10 cellular contexts compared by ENCODE assay signal in the genomic region with DNA sequence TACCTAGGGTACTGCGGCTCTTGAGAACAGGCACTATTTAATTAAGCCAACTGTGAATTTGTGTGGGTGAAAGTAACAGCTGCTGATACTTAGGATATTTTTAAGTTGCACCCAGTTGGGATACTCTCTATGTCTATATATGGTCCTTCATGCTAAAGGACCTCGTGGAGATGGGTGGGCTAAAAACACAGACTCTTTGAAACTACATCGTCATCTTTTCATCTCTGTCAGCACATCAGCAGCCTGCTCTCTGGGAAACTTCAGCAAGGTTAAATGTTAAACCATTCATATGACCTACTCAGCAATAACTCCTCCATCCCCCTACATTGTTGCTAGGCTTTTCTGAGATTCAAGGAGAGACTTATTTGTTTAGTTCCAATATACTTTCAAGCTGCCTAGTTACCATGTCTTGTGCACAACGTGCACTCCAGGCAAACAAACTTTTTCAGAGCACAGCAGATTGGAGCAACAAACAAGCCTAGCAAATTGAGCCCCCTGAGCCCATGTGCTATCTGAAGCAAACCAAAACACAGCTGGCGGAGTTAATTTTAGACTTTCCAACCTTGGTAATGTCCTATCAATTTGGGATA. TPM values are rescaled to one million over a fixed set of nuclear protein-coding genes. Genes with fewer than 3 reads are reported as not detected.
DNase-seq lines count a peak whose midpoint lies in the region; ATAC-seq and TF ChIP-seq lines count a peak whose summit lies in the region.
"Had no signal": no experiment of that assay in that cellular context is flagged by ENCODE, and none has a peak within 500 bp of the region (broad histone marks: within the 10 kb centered on the region; RNA-seq: fewer than 3 reads in every experiment).

No MANE protein-coding gene starts in this region.

- DNase-seq in T-helper 17 cell, result no peak
- DNase-seq in activated naive CD4-positive, alpha-beta T cell (lab: John Stamatoyannopoulos, UW), result no peak
- no peak for DNase-seq in stimulated activated CD8-positive, alpha-beta memory T cell treated with anti-CD3 and anti-CD28 coated beads, Interleukin-4, amount 100 ng/mL, for 48 hours
- no peak for DNase-seq in activated CD4-positive, alpha-beta T cell treated with anti-CD3 and anti-CD28 coated beads for 48 hours
- DNase-seq: CD4-positive, alpha-beta T cell; stimulated activated CD4-positive, alpha-beta T cell treated with anti-CD3 and anti-CD28 coated beads, Interleukin-12 subunit alpha, Interleukin-12 subunit beta, amount 100 ng/mL, for 4 hours had no signal

- H3K4me3 Mint-ChIP-seq in nephron, result peak overlapping the region in 2 of 3 experiments; percentile 26 to 41
- H3K4me3 Mint-ChIP-seq in T-helper 17 cell, result no peak overlapping the region
- H3K4me3 Mint-ChIP-seq: CD4-positive, alpha-beta T cell had no signal

- H3K9me3 ChIP-seq in T-helper 17 cell (ENCODE audit: control insufficient read depth, low read length, poor library complexity, severe bottlenecking), result no peaks in the 10 kb centered on the region

- H3K9me3 Mint-ChIP-seq in nephron, result no peaks in the 10 kb centered on the region
- H3K9me3 Mint-ChIP-seq: CD4-positive, alpha-beta T cell had no signal

- H3K4me1 Mint-ChIP-seq in nephron, result peaks cover 21% of the 10 kb centered on the region
- no peaks in the 10 kb centered on the region for H3K4me1 Mint-ChIP-seq in T-helper 17 cell

- no peak for TF ChIP-seq CTCF in nephron (IDR thresholded peaks at IDR 0.05; ENCODE audit: unreplicated experiment in 3 of 3)

- H3K36me3 Mint-ChIP-seq in nephron (ENCODE audit: low read depth) (no peaks in the 10 kb centered on the region), T-helper 17 cell (ENCODE audit: low read depth) (no peaks in the 10 kb centered on the region)

- no peaks in the 10 kb centered on the region for H3K27me3 Mint-ChIP-seq in nephron (ENCODE audit: low read depth)
- H3K27me3 Mint-ChIP-seq in T-helper 17 cell, result peaks cover 5% of the 10 kb centered on the region
- H3K27me3 Mint-ChIP-seq: CD4-positive, alpha-beta T cell had no signal

- H3K27ac ChIP-seq in cingulate gyrus (ENCODE audit: low read depth, low read length), result peak overlapping the region; percentile 55

- ATAC-seq in GM18870 (IDR thresholded peaks at IDR 0.05; ENCODE audit: unreplicated experiment) (peak; percentile 50), HG03060 (IDR thresholded peaks at IDR 0.05; ENCODE audit: low read depth, unreplicated experiment) (peak; percentile 47), T-helper 17 cell (no peak)

- H3K27ac Mint-ChIP-seq in nephron (peak overlapping the region; percentile 83 to 96 (median 89)), T-helper 17 cell (no peak overlapping the region)
- H3K27ac Mint-ChIP-seq: CD4-positive, alpha-beta T cell had no signal

RNA-seq across cellular contexts. Expression of gene MOB1B, which starts 6.2 kb away (rescaled TPM):
- 10 to 100 TPM in 1 of 2 donors, 1 to 10 TPM in 1; 9.5 to 31.4 TPM for total RNA-seq in T-helper 17 cell

RNA-seq across cellular contexts. Expression of gene GRSF1, which starts 56.3 kb away (rescaled TPM):
- 10 to 100 TPM; 39.4 to 42.0 TPM for total RNA-seq in T-helper 17 cell
